ENCODE assay signal across 12 cellular contexts in the genomic region with DNA sequence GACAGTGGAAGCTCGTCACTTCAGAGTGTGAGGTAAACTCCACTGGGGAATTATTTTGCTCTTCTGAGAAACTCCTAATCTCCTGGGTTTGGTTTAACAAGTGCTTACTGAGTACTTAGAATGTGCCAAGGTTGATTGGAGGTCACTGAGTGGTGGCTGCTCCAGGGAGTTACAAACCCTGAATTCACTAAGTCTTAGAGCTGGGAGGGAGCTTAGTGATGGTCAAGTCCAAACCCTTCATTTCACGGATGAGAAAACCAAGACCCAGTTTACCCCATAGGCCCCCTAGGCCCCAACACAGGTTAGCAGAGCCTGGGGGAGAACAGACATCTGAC. TPM values are rescaled to one million over a fixed set of nuclear protein-coding genes. Genes with fewer than 3 reads are reported as not detected.
DNase-seq lines count a peak whose midpoint lies in the region; ATAC-seq lines count a peak whose summit lies in the region.
"Had no signal": no experiment of that assay in that cellular context is flagged by ENCODE, and none has a peak within 500 bp of the region (broad histone marks: within the 10 kb centered on the region; RNA-seq: fewer than 3 reads in every experiment).

No MANE protein-coding gene starts in this region.

- no peaks in the 10 kb centered on the region for H3K9me3 Mint-ChIP-seq in activated naive CD4-positive, alpha-beta T cell treated with anti-CD3 and anti-CD28 coated beads, Interleukin-2, amount 10 ng/mL, durations not matched to agents 7 days and 5 days
- no peaks in the 10 kb centered on the region for H3K9me3 Mint-ChIP-seq in activated naive CD8-positive, alpha-beta T cell treated with anti-CD3 and anti-CD28 coated beads, Interleukin-2, amount 10 ng/mL, durations not matched to agents 7 days and 5 days

- peaks cover 4% of the 10 kb centered on the region for H3K27me3 Mint-ChIP-seq in activated naive CD4-positive, alpha-beta T cell treated with anti-CD3 and anti-CD28 coated beads, Interleukin-2, amount 10 ng/mL, durations not matched to agents 7 days and 5 days
- H3K27me3 Mint-ChIP-seq in activated naive CD8-positive, alpha-beta T cell treated with anti-CD3 and anti-CD28 coated beads, Interleukin-2, amount 10 ng/mL, durations not matched to agents 7 days and 5 days = no peaks in the 10 kb centered on the region

- H3K27ac Mint-ChIP-seq in activated naive CD4-positive, alpha-beta T cell treated with anti-CD3 and anti-CD28 coated beads, Interleukin-2, amount 10 ng/mL, durations not matched to agents 7 days and 5 days = peak overlapping the region; percentile 91
- H3K27ac Mint-ChIP-seq in activated naive CD8-positive, alpha-beta T cell treated with anti-CD3 and anti-CD28 coated beads, Interleukin-2, amount 10 ng/mL, durations not matched to agents 7 days and 5 days = peak overlapping the region; percentile 94

- POLR2A ChIA-PET in activated naive CD8-positive, alpha-beta T cell treated with anti-CD3 and anti-CD28 coated beads, Interleukin-2, amount 10 ng/mL, durations not matched to agents 7 days and 5 days (lab: Charles Lee) = interaction anchor here (0.7 to 1.7 kb wide), 10 partner anchors 9 to 240 kb away, joined by 3 to 6 read pairs (median 3); a partner anchor contains a TSS

- H3K4me3 Mint-ChIP-seq in activated naive CD4-positive, alpha-beta T cell treated with anti-CD3 and anti-CD28 coated beads, Interleukin-2, amount 10 ng/mL, durations not matched to agents 7 days and 5 days = no peak overlapping the region
- peak overlapping the region; percentile 73 for H3K4me3 Mint-ChIP-seq in activated naive CD8-positive, alpha-beta T cell treated with anti-CD3 and anti-CD28 coated beads, Interleukin-2, amount 10 ng/mL, durations not matched to agents 7 days and 5 days

- CTCF ChIA-PET in activated naive CD4-positive, alpha-beta T cell treated with anti-CD3 and anti-CD28 coated beads, Interleukin-2, amount 10 ng/mL, durations not matched to agents 7 days and 5 days (lab: Charles Lee) = interaction anchor here (1.1 to 4.2 kb wide), 3 partner anchors 13 to 44 kb away, joined by 4 to 19 read pairs (median 6); no protein-coding TSS in a partner anchor

- peaks cover 2% of the 10 kb centered on the region for H3K36me3 Mint-ChIP-seq in activated naive CD4-positive, alpha-beta T cell treated with anti-CD3 and anti-CD28 coated beads, Interleukin-2, amount 10 ng/mL, durations not matched to agents 7 days and 5 days
- H3K36me3 Mint-ChIP-seq in activated naive CD8-positive, alpha-beta T cell treated with anti-CD3 and anti-CD28 coated beads, Interleukin-2, amount 10 ng/mL, durations not matched to agents 7 days and 5 days = no peaks in the 10 kb centered on the region

- H3K4me1 Mint-ChIP-seq in activated naive CD4-positive, alpha-beta T cell treated with anti-CD3 and anti-CD28 coated beads, Interleukin-2, amount 10 ng/mL, durations not matched to agents 7 days and 5 days = peaks cover 21% of the 10 kb centered on the region
- peaks cover 18% of the 10 kb centered on the region for H3K4me1 Mint-ChIP-seq in activated naive CD8-positive, alpha-beta T cell treated with anti-CD3 and anti-CD28 coated beads, Interleukin-2, amount 10 ng/mL, durations not matched to agents 7 days and 5 days

- ATAC-seq in HG03571 (IDR thresholded peaks at IDR 0.05; ENCODE audit: unreplicated experiment) = peak; percentile 14
- no peak for ATAC-seq in activated naive CD8-positive, alpha-beta T cell treated with anti-CD3 and anti-CD28 coated beads, Interleukin-2, amount 10 ng/mL, durations not matched to agents 7 days and 5 days (ENCODE audit: low read depth)
- ATAC-seq in stimulated activated naive CD8-positive, alpha-beta T cell treated with anti-CD3 and anti-CD28 coated beads, Interleukin-15, Interleukin-2, amounts not matched to agents 100 U/mL and 50 U/mL, for 24 hours = peak; percentile 48

- DNase-seq in activated naive CD4-positive, alpha-beta T cell treated with anti-CD3 and anti-CD28 coated beads, Interleukin-2, amount 10 ng/mL, durations not matched to agents 7 days and 5 days = no peak
- DNase-seq in activated naive CD4-positive, alpha-beta T cell treated with Interleukin-2 at 50 U/mL for 16 hours = no peak
- no peak for DNase-seq in activated naive CD8-positive, alpha-beta T cell treated with anti-CD3 and anti-CD28 coated beads, Interleukin-2, amount 10 ng/mL, durations not matched to agents 7 days and 5 days
- no peak for DNase-seq in stimulated activated naive CD8-positive, alpha-beta T cell treated with anti-CD3 and anti-CD28 coated beads, Interleukin-15, Interleukin-2, amounts not matched to agents 100 U/mL and 50 U/mL, for 24 hours
- no peak for DNase-seq in NK-92 treated with Interleukin-12 subunit alpha and Interleukin-12 subunit beta, amount 100 ng/mL, for 24 hours (lab: John Stamatoyannopoulos, UW)
- DNase-seq in epidermal melanocyte (ENCODE audit: insufficient read length, low spot score) (no peak), inferior parietal cortex (ENCODE audit: extremely low spot score) (no peak)
- DNase-seq: NCI-H1930, NCI-H82, posterior cingulate gyrus, SJCRH30 had no signal

RNA-seq across cellular contexts. Expression of a gene that starts 52.0 kb away (rescaled TPM):
- total RNA-seq in activated naive CD8-positive, alpha-beta T cell treated with anti-CD3 and anti-CD28 coated beads, Interleukin-2, amount 10 ng/mL, durations not matched to agents 7 days and 5 days = 1 to 10 TPM; 3.6 to 6.6 TPM
